10 cellular contexts compared by ENCODE assay signal in genomic region chr7:43585521-43585920, GRCh38. TPM values are rescaled to one million over a fixed set of nuclear protein-coding genes. Genes with fewer than 3 reads are reported as not detected.
DNase-seq lines count a peak whose midpoint lies in the region; ATAC-seq and TF ChIP-seq lines count a peak whose summit lies in the region.
"Had no signal": no experiment of that assay in that cellular context is flagged by ENCODE, and none has a peak within 500 bp of the region (broad histone marks: within the 10 kb centered on the region; RNA-seq: fewer than 3 reads in every experiment).

No MANE protein-coding gene starts in this region.

- H3K36me3 Mint-ChIP-seq in activated T-cell treated with anti-CD3 and anti-CD28 coated beads, Interleukin-2, amount 50 U/mL, for 4 hours (ENCODE audit: insufficient read depth), result peaks cover 8% of the 10 kb centered on the region

- TF ChIP-seq POLR2A in upper lobe of left lung (IDR thresholded peaks at IDR 0.05), result no peak

- peaks cover 42% of the 10 kb centered on the region for H4K20me1 ChIP-seq in SU-DHL-6 (ENCODE audit: low read depth, low read length)

- no peak for TF ChIP-seq CTCF in SU-DHL-6 (IDR thresholded peaks at IDR 0.05; ENCODE audit: insufficient read depth, low read length, poor library complexity, severe bottlenecking)
- TF ChIP-seq CTCF in fibroblast of the aortic adventitia (IDR thresholded peaks at IDR 0.05; ENCODE audit: insufficient read depth, low read length), result no peak
- TF ChIP-seq CTCF in upper lobe of left lung (IDR thresholded peaks at IDR 0.05), result no peak

- H3K4me3 ChIP-seq in SU-DHL-6 (ENCODE audit: insufficient read depth, low read length, poor library complexity, severe bottlenecking) (peak overlapping the region; percentile 71), fibroblast of the aortic adventitia (ENCODE audit: low read depth, low read length) (peak overlapping the region; percentile 13), upper lobe of left lung (peak overlapping the region in 2 of 4 donors; percentile 85 to 96)
- H3K4me3 ChIP-seq: cardiac muscle cell had no signal

- H3K27me3 ChIP-seq in SU-DHL-6 (ENCODE audit: low read length), result no peaks in the 10 kb centered on the region
- no peaks in the 10 kb centered on the region for H3K27me3 ChIP-seq in upper lobe of left lung
- H3K27me3 ChIP-seq: cardiac muscle cell had no signal

- H2AFZ ChIP-seq in SU-DHL-6 (ENCODE audit: low read depth, low read length, severe bottlenecking), result no peak overlapping the region

- H3K9me3 ChIP-seq in SU-DHL-6 (ENCODE audit: insufficient read depth, low read length), result no peaks in the 10 kb centered on the region
- no peaks in the 10 kb centered on the region for H3K9me3 ChIP-seq in upper lobe of left lung

- H3K9me3 Mint-ChIP-seq in activated T-cell treated with anti-CD3 and anti-CD28 coated beads, Interleukin-2, amount 50 U/mL, for 4 hours, result no peaks in the 10 kb centered on the region

- peak in 1 of 4 donors; percentile 21 for TF ChIP-seq EP300 in upper lobe of left lung (IDR thresholded peaks at IDR 0.05)

- peak overlapping the region; percentile 96 for H3K4me3 Mint-ChIP-seq in activated T-cell treated with anti-CD3 and anti-CD28 coated beads, Interleukin-2, amount 50 U/mL, for 4 hours

- no peak for ATAC-seq in activated T-cell treated with anti-CD3 and anti-CD28 coated beads, Interleukin-2, amount 50 U/mL, for 4 hours
- no peak for ATAC-seq in upper lobe of left lung (ENCODE audit: low FRiP score in 2 of 2)
- no peak for ATAC-seq in GM21619 (IDR thresholded peaks at IDR 0.05; ENCODE audit: unreplicated experiment)
- no peak for ATAC-seq in GM19397 (IDR thresholded peaks at IDR 0.05; ENCODE audit: unreplicated experiment)

- peak overlapping the region; percentile 92 for H3K27ac ChIP-seq in SU-DHL-6 (ENCODE audit: low read depth, low read length)
- H3K27ac ChIP-seq in upper lobe of left lung, result peak overlapping the region in 3 of 4 donors; percentile 95 to 98 (median 97)
- H3K27ac ChIP-seq: cardiac muscle cell had no signal

- H3K9ac ChIP-seq in SU-DHL-6 (ENCODE audit: low read length), result peak overlapping the region; percentile 94

- WGBS in upper lobe of left lung, 2 donors, result 24 to 35% methylated on average over 2 of the region's 2 CpGs

- H3K27me3 Mint-ChIP-seq in activated T-cell treated with anti-CD3 and anti-CD28 coated beads, Interleukin-2, amount 50 U/mL, for 4 hours (ENCODE audit: low read depth), result peaks cover 4% of the 10 kb centered on the region

- peak overlapping the region; percentile 75 for H3K4me2 ChIP-seq in SU-DHL-6 (ENCODE audit: low read depth, low read length, poor library complexity, severe bottlenecking)

- H3K79me2 ChIP-seq in SU-DHL-6 (ENCODE audit: insufficient read depth, low read length), result peaks cover 76% of the 10 kb centered on the region

- no peak for DNase-seq in activated T-cell treated with anti-CD3 and anti-CD28 coated beads, Interleukin-2, amount 50 U/mL, for 4 hours
- no peak for DNase-seq in activated T-cell treated with anti-CD3 and anti-CD28 coated beads, Interleukin-2, amount 50 U/mL, for 48 hours
- DNase-seq in fibroblast of the aortic adventitia (ENCODE audit: low read depth) (peak; percentile 90), upper lobe of left lung (no peak), KG1 (lab: John Stamatoyannopoulos, UW) (no peak)
- DNase-seq: DMS79 had no signal

- peaks cover 15 to 56% (median 31%) of the 10 kb centered on the region in 4 donors for H3K4me1 ChIP-seq in upper lobe of left lung

- H3K4me1 Mint-ChIP-seq in activated T-cell treated with anti-CD3 and anti-CD28 coated beads, Interleukin-2, amount 50 U/mL, for 4 hours (ENCODE audit: low read depth), result peaks cover 48% of the 10 kb centered on the region

- no peaks in the 10 kb centered on the region for H3K9me2 ChIP-seq in SU-DHL-6 (replicated peaks; ENCODE audit: insufficient read depth, low read length)

- H3K36me3 ChIP-seq in SU-DHL-6 (ENCODE audit: low read length), result peaks cover 27% of the 10 kb centered on the region
- H3K36me3 ChIP-seq in upper lobe of left lung, result no peaks in the 10 kb centered on the region
- H3K36me3 ChIP-seq: cardiac muscle cell had no signal

- peaks cover 49% of the 10 kb centered on the region for H3F3A ChIP-seq in SU-DHL-6 (ENCODE audit: insufficient read depth)

RNA-seq across cellular contexts. Expression of gene STK17A, which starts 2.6 kb away (rescaled TPM):
- total RNA-seq in activated T-cell treated with anti-CD3 and anti-CD28 coated beads, Interleukin-2, amount 50 U/mL, for 4 hours, result 10 to 100 TPM; 32.0 to 40.1 (median 33.3) TPM
- total RNA-seq in fibroblast of the aortic adventitia (ENCODE audit: low replicate concordance) (26.7 and 96.8 TPM in 2 replicates), upper lobe of left lung (10 to 100 TPM; 18.2 to 78.0 (median 38.6) TPM)
